In genomic region chr22:17726561-17727243, GRCh38 we compare ENCODE assay signal across 10 cellular contexts. TPM values are rescaled to one million over a fixed set of nuclear protein-coding genes. Genes with fewer than 3 reads are reported as not detected.
A peak's percentile ranks its signal among the peaks of the same experiment; 100 is the strongest.
DNase-seq lines count a peak whose midpoint lies in the region; ATAC-seq and TF ChIP-seq lines count a peak whose summit lies in the region.
"Had no signal": no experiment of that assay in that cellular context is flagged by ENCODE, and none has a peak within 500 bp of the region (broad histone marks: within the 10 kb centered on the region; RNA-seq: fewer than 3 reads in every experiment).

No MANE protein-coding gene starts in this region.

- no peak for TF ChIP-seq CTCF in gastroesophageal sphincter (IDR thresholded peaks at IDR 0.05)

- no peaks in the 10 kb centered on the region for H3K27me3 Mint-ChIP-seq in activated CD4-positive, alpha-beta T cell treated with anti-CD3 and anti-CD28 coated beads, Interleukin-2, amount 10 ng/mL, durations not matched to agents 7 days and 5 days
- H3K27me3 Mint-ChIP-seq in T-helper 2 cell treated with Interferon-gamma antibody and Interleukin-4, amounts not matched to agents 5 μg/mL and 100 μg/mL, for 36 hours (ENCODE audit: low read depth) = no peaks in the 10 kb centered on the region

- H3K4me3 Mint-ChIP-seq in activated CD4-positive, alpha-beta T cell treated with anti-CD3 and anti-CD28 coated beads, Interleukin-2, amount 10 ng/mL, durations not matched to agents 7 days and 5 days = no peak overlapping the region
- H3K4me3 Mint-ChIP-seq in T-helper 2 cell treated with Interferon-gamma antibody and Interleukin-4, amounts not matched to agents 5 μg/mL and 100 μg/mL, for 36 hours = no peak overlapping the region

- H3K4me3 ChIP-seq in gastroesophageal sphincter = no peak overlapping the region
- H3K4me3 ChIP-seq: A549 had no signal

- H3K4me1 Mint-ChIP-seq in activated CD4-positive, alpha-beta T cell treated with anti-CD3 and anti-CD28 coated beads, Interleukin-2, amount 10 ng/mL, durations not matched to agents 7 days and 5 days = peaks cover 10% of the 10 kb centered on the region
- H3K4me1 Mint-ChIP-seq in T-helper 2 cell treated with Interferon-gamma antibody and Interleukin-4, amounts not matched to agents 5 μg/mL and 100 μg/mL, for 36 hours (ENCODE audit: low read depth) = peaks cover 7% of the 10 kb centered on the region

- peaks cover 0 to 53% of the 10 kb centered on the region in 2 donors for H3K36me3 ChIP-seq in gastroesophageal sphincter

- CTCF ChIA-PET in activated CD4-positive, alpha-beta T cell treated with anti-CD3 and anti-CD28 coated beads, Interleukin-2, amount 10 ng/mL, durations not matched to agents 7 days and 5 days (lab: Charles Lee) = interaction anchor here (1.2 to 1.9 kb wide), 3 partner anchors 9 to 15 kb away, joined by 3 to 6 read pairs (median 4); no protein-coding TSS in a partner anchor

- peak; percentile 13 for DNase-seq in activated CD4-positive, alpha-beta T cell treated with anti-CD3 and anti-CD28 coated beads, Interleukin-2, amount 10 ng/mL, durations not matched to agents 7 days and 5 days
- no peak for DNase-seq in activated CD4-positive, alpha-beta T cell treated with anti-CD3 and anti-CD28 coated beads, Interleukin-2, amount 50 U/mL, for 48 hours
- no peak for DNase-seq in T-helper 2 cell treated with Interferon-gamma antibody and Interleukin-4, amounts not matched to agents 5 μg/mL and 100 μg/mL, for 36 hours (ENCODE audit: low spot score)
- DNase-seq in stimulated activated naive CD8-positive, alpha-beta T cell treated with anti-CD3 and anti-CD28 coated beads, Interleukin-15, Interleukin-2, amounts not matched to agents 100 U/mL and 50 U/mL, for 24 hours = no peak
- no peak for DNase-seq in GM19240 (ENCODE audit: insufficient read length, low spot score)
- DNase-seq: NCI-H1930 had no signal

- peak overlapping the region; percentile 21 for H3K27ac Mint-ChIP-seq in activated CD4-positive, alpha-beta T cell treated with anti-CD3 and anti-CD28 coated beads, Interleukin-2, amount 10 ng/mL, durations not matched to agents 7 days and 5 days
- peak overlapping the region; percentile 27 for H3K27ac Mint-ChIP-seq in T-helper 2 cell treated with Interferon-gamma antibody and Interleukin-4, amounts not matched to agents 5 μg/mL and 100 μg/mL, for 36 hours

- 33 to 55% methylated on average over 2 to 7 of the region's 8 CpGs for WGBS in gastroesophageal sphincter (ENCODE audit: low coverage in 1 of 2), 2 donors

- TF ChIP-seq POLR2A in gastroesophageal sphincter (IDR thresholded peaks at IDR 0.05) = no peak

- ATAC-seq in gastroesophageal sphincter (peak; percentile 59), HG03108 (IDR thresholded peaks at IDR 0.05; ENCODE audit: unreplicated experiment) (no peak), HG02938 (IDR thresholded peaks at IDR 0.05; ENCODE audit: unreplicated experiment) (no peak)
- peak; percentile 32 for ATAC-seq in stimulated activated naive CD8-positive, alpha-beta T cell treated with anti-CD3 and anti-CD28 coated beads, Interleukin-15, Interleukin-2, amounts not matched to agents 100 U/mL and 50 U/mL, for 24 hours
- ATAC-seq: A549 had no signal

- no peaks in the 10 kb centered on the region for H3K9me3 Mint-ChIP-seq in activated CD4-positive, alpha-beta T cell treated with anti-CD3 and anti-CD28 coated beads, Interleukin-2, amount 10 ng/mL, durations not matched to agents 7 days and 5 days
- no peaks in the 10 kb centered on the region for H3K9me3 Mint-ChIP-seq in T-helper 2 cell treated with Interferon-gamma antibody and Interleukin-4, amounts not matched to agents 5 μg/mL and 100 μg/mL, for 36 hours

- H3K9me3 ChIP-seq in gastroesophageal sphincter = no peaks in the 10 kb centered on the region
- H3K9me3 ChIP-seq: A549 had no signal

- H3K4me1 ChIP-seq in gastroesophageal sphincter = peaks cover 0 to 40% (median 8%) of the 10 kb centered on the region in 3 donors

- no peaks in the 10 kb centered on the region for H3K27me3 ChIP-seq in gastroesophageal sphincter

- POLR2A ChIA-PET in activated CD4-positive, alpha-beta T cell treated with anti-CD3 and anti-CD28 coated beads, Interleukin-2, amount 10 ng/mL, durations not matched to agents 7 days and 5 days (lab: Charles Lee) = no interaction called here

- peaks cover 10% of the 10 kb centered on the region for H3K36me3 Mint-ChIP-seq in activated CD4-positive, alpha-beta T cell treated with anti-CD3 and anti-CD28 coated beads, Interleukin-2, amount 10 ng/mL, durations not matched to agents 7 days and 5 days (ENCODE audit: low read depth)
- peaks cover 11% of the 10 kb centered on the region for H3K36me3 Mint-ChIP-seq in T-helper 2 cell treated with Interferon-gamma antibody and Interleukin-4, amounts not matched to agents 5 μg/mL and 100 μg/mL, for 36 hours (ENCODE audit: low read depth)

- peak overlapping the region; percentile 19 to 80 (median 78) for H3K27ac ChIP-seq in gastroesophageal sphincter
- H3K27ac ChIP-seq: A549 had no signal

- no peak for TF ChIP-seq EP300 in gastroesophageal sphincter (IDR thresholded peaks at IDR 0.05)

RNA-seq across cellular contexts. Expression of gene BID, which starts 47.6 kb away (rescaled TPM):
- total RNA-seq in activated CD4-positive, alpha-beta T cell treated with anti-CD3 and anti-CD28 coated beads, Interleukin-2, amount 10 ng/mL, durations not matched to agents 7 days and 5 days = 10 to 100 TPM; 32.5 to 39.3 TPM
- total RNA-seq in gastroesophageal sphincter = 10 to 100 TPM in 3 of 4 donors, 1 to 10 TPM in 1; 5.9 to 34.5 (median 21.4) TPM

Comparison
In these comparisons a context has a peak if more than half of its experiments do, and no peak if none do; other contexts are left out.
1. ATAC-seq: peak in gastroesophageal sphincter (single experiment) and stimulated activated naive CD8-positive, alpha-beta T cell treated with anti-CD3 and anti-CD28 coated beads, Interleukin-15, Interleukin-2, amounts not matched to agents 100 U/mL and 50 U/mL, for 24 hours (single experiment); none in HG03108 (single experiment) and HG02938 (single experiment).